10 cellular contexts compared by ENCODE assay signal in the genomic region with DNA sequence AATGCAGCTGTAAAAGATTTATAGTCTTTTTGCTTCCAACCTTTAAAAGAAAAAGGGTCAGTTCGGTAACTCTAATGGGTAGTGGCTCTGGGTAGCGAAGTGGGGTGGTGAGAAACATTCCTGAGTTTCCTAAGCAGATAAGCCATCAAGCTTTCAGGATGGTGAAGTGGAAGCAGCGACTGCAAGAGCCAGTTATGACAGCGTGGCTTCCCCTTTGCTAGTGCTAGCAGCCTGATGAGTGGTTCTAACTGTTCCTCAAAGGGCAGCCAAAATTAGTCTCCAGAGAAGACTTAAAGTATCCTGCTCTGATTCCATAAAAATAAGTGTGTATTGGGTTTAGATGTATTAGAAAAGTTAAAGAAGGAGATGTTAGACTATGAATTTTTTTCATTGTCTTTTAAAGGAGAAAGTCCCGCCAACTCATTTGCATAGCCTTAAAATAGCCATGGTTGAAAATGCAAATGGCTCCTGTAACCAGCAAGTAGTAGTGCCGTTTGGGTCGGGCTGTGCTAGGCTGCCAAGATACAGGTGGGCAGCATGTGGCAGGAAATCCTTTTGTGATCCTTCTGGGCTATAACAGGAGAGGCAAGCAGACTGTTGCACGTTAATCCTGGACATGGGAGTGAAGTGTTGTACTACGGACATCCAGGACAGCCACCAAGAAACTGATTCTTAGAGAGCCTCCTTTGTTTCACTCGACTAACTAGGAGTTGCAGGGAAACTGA. TPM values are rescaled to one million over a fixed set of nuclear protein-coding genes. Genes with fewer than 3 reads are reported as not detected.
A peak's percentile ranks its signal among the peaks of the same experiment; 100 is the strongest.
DNase-seq lines count a peak whose midpoint lies in the region; ATAC-seq and TF ChIP-seq lines count a peak whose summit lies in the region.
"Had no signal": no experiment of that assay in that cellular context is flagged by ENCODE, and none has a peak within 500 bp of the region (broad histone marks: within the 10 kb centered on the region; RNA-seq: fewer than 3 reads in every experiment).

No MANE protein-coding gene starts in this region.

- H3K9ac ChIP-seq in OCI-LY3 (ENCODE audit: low read length): no peak overlapping the region

- peaks cover 41% of the 10 kb centered on the region for H3K27me3 Mint-ChIP-seq in activated CD4-positive, alpha-beta T cell treated with anti-CD3 and anti-CD28 coated beads, Interleukin-2, amount 10 ng/mL, durations not matched to agents 24 days and 14 days

- TF ChIP-seq CTCF in right atrium auricular region (IDR thresholded peaks at IDR 0.05) (no peak), OCI-LY3 (IDR thresholded peaks at IDR 0.05; ENCODE audit: low read depth, low read length) (no peak), stomach (IDR thresholded peaks at IDR 0.05) (no peak)

- H3K27me3 ChIP-seq in right atrium auricular region (no peaks in the 10 kb centered on the region), OCI-LY3 (ENCODE audit: low read depth, low read length) (peaks cover 21% of the 10 kb centered on the region), stomach (peaks cover 0 to 13% (median 2%) of the 10 kb centered on the region in 3 donors)

- intact Hi-C loops in Right ventricle myocardium inferior (cut with DNase I): no loop called here
- intact Hi-C loops in activated CD4-positive, alpha-beta T cell treated with anti-CD3 and anti-CD28 coated beads, Interleukin-2, amount 10 ng/mL, durations not matched to agents 24 days and 14 days (cut with micrococcal nuclease): no loop called here
- intact Hi-C loops in stomach (cut with DNase I; ENCODE audit: low total_unique reads): no loop called here

- WGBS in stomach, 5 donors: 41 to 50% (median 47%) methylated on average over 10 of the region's 10 CpGs

- H3K36me3 Mint-ChIP-seq in activated CD4-positive, alpha-beta T cell treated with anti-CD3 and anti-CD28 coated beads, Interleukin-2, amount 10 ng/mL, durations not matched to agents 24 days and 14 days (ENCODE audit: low read depth): no peaks in the 10 kb centered on the region

- no peaks in the 10 kb centered on the region for H3K4me1 Mint-ChIP-seq in activated CD4-positive, alpha-beta T cell treated with anti-CD3 and anti-CD28 coated beads, Interleukin-2, amount 10 ng/mL, durations not matched to agents 24 days and 14 days

- no peak overlapping the region for H2AFZ ChIP-seq in OCI-LY3 (ENCODE audit: low read depth, low read length)

- H3K27ac ChIP-seq in right atrium auricular region (no peak overlapping the region), OCI-LY3 (ENCODE audit: low read length) (no peak overlapping the region), stomach (no peak overlapping the region)

- H3K9me3 Mint-ChIP-seq in activated CD4-positive, alpha-beta T cell treated with anti-CD3 and anti-CD28 coated beads, Interleukin-2, amount 10 ng/mL, durations not matched to agents 24 days and 14 days: no peaks in the 10 kb centered on the region
- H3K9me3 Mint-ChIP-seq: activated T-cell treated with anti-CD3 and anti-CD28 coated beads, Interleukin-2, amount 50 U/mL, for 72 hours had no signal

- H3K4me2 ChIP-seq in OCI-LY3 (ENCODE audit: low read length): peak overlapping the region; percentile 77

- H3K4me1 ChIP-seq in right atrium auricular region (peaks cover 0 to 27% of the 10 kb centered on the region in 2 donors), OCI-LY3 (ENCODE audit: low read length) (peaks cover 16% of the 10 kb centered on the region), stomach (no peaks in the 10 kb centered on the region)

- TF ChIP-seq EP300 in stomach (IDR thresholded peaks at IDR 0.05): no peak

- no peaks in the 10 kb centered on the region for H3K79me2 ChIP-seq in OCI-LY3 (ENCODE audit: low read length)

- DNase-seq in Right ventricle myocardium inferior (ENCODE audit: missing footprints) (no peak), right atrium auricular region (ENCODE audit: low spot score) (no peak), SK-N-DZ (ENCODE audit: low spot score) (no peak), stomach (no peak)
- DNase-seq in activated CD4-positive, alpha-beta T cell treated with anti-CD3 and anti-CD28 coated beads, Interleukin-2, amount 10 ng/mL, durations not matched to agents 24 days and 14 days: no peak
- DNase-seq: activated T-cell treated with anti-CD3 and anti-CD28 coated beads, Interleukin-2, amount 50 U/mL, for 72 hours; H7 had no signal

- H4K20me1 ChIP-seq in OCI-LY3 (ENCODE audit: insufficient read depth, low read length): no peaks in the 10 kb centered on the region

- TF ChIP-seq POLR2A in stomach (IDR thresholded peaks at IDR 0.05): no peak

- H3K27ac Mint-ChIP-seq in activated CD4-positive, alpha-beta T cell treated with anti-CD3 and anti-CD28 coated beads, Interleukin-2, amount 10 ng/mL, durations not matched to agents 24 days and 14 days: no peak overlapping the region
- H3K27ac Mint-ChIP-seq: activated T-cell treated with anti-CD3 and anti-CD28 coated beads, Interleukin-2, amount 50 U/mL, for 72 hours had no signal

- no peak overlapping the region for H3K4me3 Mint-ChIP-seq in activated CD4-positive, alpha-beta T cell treated with anti-CD3 and anti-CD28 coated beads, Interleukin-2, amount 10 ng/mL, durations not matched to agents 24 days and 14 days
- H3K4me3 Mint-ChIP-seq: activated T-cell treated with anti-CD3 and anti-CD28 coated beads, Interleukin-2, amount 50 U/mL, for 72 hours had no signal

- H3K9me3 ChIP-seq in right atrium auricular region (no peaks in the 10 kb centered on the region), OCI-LY3 (ENCODE audit: insufficient read depth, low read length) (no peaks in the 10 kb centered on the region), stomach (no peaks in the 10 kb centered on the region)

- no peaks in the 10 kb centered on the region for H3K36me3 ChIP-seq in right atrium auricular region
- H3K36me3 ChIP-seq in OCI-LY3 (replicated peaks; ENCODE audit: low read depth, low read length): no peaks in the 10 kb centered on the region
- H3K36me3 ChIP-seq in stomach: no peaks in the 10 kb centered on the region

- ATAC-seq in Right ventricle myocardium inferior (peak; percentile 71), HG02981 (IDR thresholded peaks at IDR 0.05; ENCODE audit: unreplicated experiment) (peak; percentile 80), HG03280 (IDR thresholded peaks at IDR 0.05; ENCODE audit: unreplicated experiment) (no peak)
- ATAC-seq: activated T-cell treated with anti-CD3 and anti-CD28 coated beads, Interleukin-2, amount 50 U/mL, for 72 hours had no signal

- H3K4me3 ChIP-seq in right atrium auricular region: no peak overlapping the region
- H3K4me3 ChIP-seq in OCI-LY3 (ENCODE audit: low read length): peak overlapping the region; percentile 66
- no peak overlapping the region for H3K4me3 ChIP-seq in stomach

RNA-seq across cellular contexts. Expression of gene ELOVL2, which starts 18.0 kb away (rescaled TPM):
- total RNA-seq in Right ventricle myocardium inferior (2.4 TPM), right atrium auricular region (1 to 10 TPM in 1 of 2 donors, under 1 TPM in 1; 0.86 to 1.6 TPM), stomach (1 to 10 TPM in 1 of 5 donors, not detected in 4; 1.8 TPM)
- polyA plus RNA-seq in SK-N-DZ (2014; cell fraction: cytosol; rRNA removed): 0.56 and 0.93 TPM in 2 replicates
- 0.22 and 1.1 TPM in 2 replicates for polyA plus RNA-seq in SK-N-DZ (2014; cell fraction: nucleus; rRNA removed)
- total RNA-seq in activated CD4-positive, alpha-beta T cell treated with anti-CD3 and anti-CD28 coated beads, Interleukin-2, amount 10 ng/mL, durations not matched to agents 24 days and 14 days: not detected in 2 replicates
- polyA plus RNA-seq in stomach: under 1 TPM in 1 of 3 donors, not detected in 2; 0.23 TPM
